22 cellular contexts compared by ENCODE assay signal in genomic region chr10:78301481-78301880, GRCh38.
DNase-seq lines count a peak whose midpoint lies in the region; ATAC-seq and TF ChIP-seq lines count a peak whose summit lies in the region.
"Had no signal": no experiment of that assay in that cellular context is flagged by ENCODE, and none has a peak within 500 bp of the region (broad histone marks: within the 10 kb centered on the region; RNA-seq: fewer than 3 reads in every experiment).

No MANE protein-coding gene starts in this region.

- no peaks in the 10 kb centered on the region; the same call in 1 of the 2 replicates for H4K20me1 ChIP-seq in IMR-90 (ENCODE audit: insufficient read depth, low read length)

- no TSS peak for BruUV-seq in IMR-90 (replicated peaks; lab: Mats Ljungman, UMichigan)

- 0 out of 3 replicates have a peak overlapping the region, but pooled peaks have one; percentile 49 for H2BK15ac ChIP-seq in IMR-90 (ENCODE audit: low read depth, low read length)

- no peaks in the 10 kb centered on the region for H3K9me3 ChIP-seq in CD4-positive, alpha-beta T cell (ENCODE audit: control insufficient read depth, low read length)
- no peaks in the 10 kb centered on the region; the same call in 1 of the 2 replicates for H3K9me3 ChIP-seq in IMR-90 (ENCODE audit: control insufficient read depth, insufficient read depth, low read length)
- no peaks in the 10 kb centered on the region for H3K9me3 ChIP-seq in sigmoid colon
- H3K9me3 ChIP-seq: esophagus squamous epithelium, mucosa of descending colon, right lobe of liver, tibial nerve had no signal

- H2BK20ac ChIP-seq in IMR-90 (ENCODE audit: low read depth, low read length), result peak overlapping the region; percentile 6; the same call in 1 of the 2 replicates

- H3K4me3 Mint-ChIP-seq in CD4-positive, alpha-beta T cell, result peak overlapping the region; percentile 46

- H3K36me3 Mint-ChIP-seq in CD4-positive, alpha-beta T cell (ENCODE audit: low read depth), result no peaks in the 10 kb centered on the region
- H3K36me3 Mint-ChIP-seq: WTC11 had no signal

- no peak overlapping the region for H3K14ac ChIP-seq in IMR-90 (replicated peaks; ENCODE audit: low read depth, low read length)

- H4K5ac ChIP-seq in IMR-90 (ENCODE audit: low read depth, low read length), result no peak overlapping the region

- no peak overlapping the region for H4K91ac ChIP-seq in IMR-90 (ENCODE audit: insufficient read depth, low read depth, low read length)

- no peak for TF ChIP-seq RAD21 in IMR-90 (IDR thresholded peaks at IDR 0.05; ENCODE audit: low read length)

- H3K27me3 Mint-ChIP-seq in CD4-positive, alpha-beta T cell, result no peaks in the 10 kb centered on the region
- H3K27me3 Mint-ChIP-seq: activated CD8-positive, alpha-beta T cell treated with anti-CD3 and anti-CD28 coated beads for 36 hours had no signal

- POLR2A ChIA-PET in CD4-positive, alpha-beta T cell (lab: Charles Lee), result no interaction called here
- POLR2A ChIA-PET in IMR-90 (lab: Charles Lee; ENCODE audit: unreplicated experiment), result no interaction called here

- H3K4ac ChIP-seq in IMR-90 (ENCODE audit: low read depth, low read length), result peak overlapping the region; percentile 1; the same call in 1 of the 2 replicates

- H3K4me3 ChIP-seq in IMR-90 (ENCODE audit: insufficient read depth, low read depth, low read length), result no peak overlapping the region
- H3K4me3 ChIP-seq in sigmoid colon, result no peak overlapping the region
- H3K4me3 ChIP-seq: esophagus squamous epithelium, mucosa of descending colon, right lobe of liver, tibial nerve had no signal

- H3K56ac ChIP-seq in IMR-90 (ENCODE audit: extremely low read depth, insufficient read depth, low read length), result no peak overlapping the region

- peaks cover 10% of the 10 kb centered on the region for H3K9me1 ChIP-seq in IMR-90 (ENCODE audit: insufficient read depth, low read length)

- no peaks in the 10 kb centered on the region for H3K9me3 Mint-ChIP-seq in CD4-positive, alpha-beta T cell

- H4K8ac ChIP-seq in IMR-90 (ENCODE audit: low read depth in 2 of 2, low read length in 2 of 2), result no peak overlapping the region

- no peak overlapping the region for H3K9ac ChIP-seq in IMR-90 (ENCODE audit: low read depth, low read length)

- H2AK5ac ChIP-seq in IMR-90 (ENCODE audit: low read depth, low read length), result peak overlapping the region; percentile 23; the same call in 1 of the 2 replicates

- intact Hi-C loops in CD4-positive, alpha-beta T cell (cut with DNase I, micrococcal nuclease), result loop anchor here in 1 of 2 experiments (5.0 to 10.0 kb wide), 6 partner anchors 269 to 1886 kb away; partner anchors contain the start of genes PPIF, RPS24, TMEM254 and ZCCHC24
- intact Hi-C loops in IMR-90 (cut with micrococcal nuclease), result loop anchor here (5.0 to 10.0 kb wide), 3 partner anchors 89 to 673 kb away; no protein-coding TSS in a partner anchor
- intact Hi-C loops in sigmoid colon (cut with DNase I), result loop anchor here (5.0 to 10.0 kb wide), 3 partner anchors 453 to 896 kb away; no protein-coding TSS in a partner anchor

- no peak overlapping the region for H3K18ac ChIP-seq in IMR-90 (ENCODE audit: low read depth, low read length)

- H2AFZ ChIP-seq in IMR-90 (replicated peaks; ENCODE audit: low read length, poor library complexity), result peak overlapping the region; percentile 30

- no peaks in the 10 kb centered on the region for H3K27me3 ChIP-seq in CD4-positive, alpha-beta T cell (ENCODE audit: control insufficient read depth, insufficient read depth, low read length)
- H3K27me3 ChIP-seq in IMR-90 (ENCODE audit: control insufficient read depth, insufficient read depth, low read length) (0 out of 2 replicates have a peak, but pooled peaks cover 2% of the 10 kb centered on the region), sigmoid colon (no peaks in the 10 kb centered on the region)
- H3K27me3 ChIP-seq: esophagus squamous epithelium, right lobe of liver, tibial nerve had no signal

- no peak overlapping the region for H2BK120ac ChIP-seq in IMR-90 (ENCODE audit: low read depth, low read length)

- no peak for TF ChIP-seq POLR2A in IMR-90 (IDR thresholded peaks at IDR 0.05; ENCODE audit: low read depth, low read length)
- TF ChIP-seq POLR2A in sigmoid colon (IDR thresholded peaks at IDR 0.05), result no peak

- CTCF ChIA-PET in CD4-positive, alpha-beta T cell (lab: Charles Lee), result no interaction called here
- CTCF ChIA-PET in IMR-90 (lab: Yijun Ruan, JAX), result interaction anchor here (0.6 to 1.4 kb wide), 2 partner anchors 90 to 92 kb away, joined by 3 to 4 read pairs; no protein-coding TSS in a partner anchor

- peak in 1 of 10 experiments; percentile 25 for DNase-seq in CD4-positive, alpha-beta T cell
- DNase-seq in IMR-90 (no peak), islet precursor cell (peak; percentile 68), sigmoid colon (peak; percentile 38), epidermal melanocyte (ENCODE audit: insufficient read length, low spot score) (no peak)
- DNase-seq: activated CD8-positive, alpha-beta T cell treated with anti-CD3 and anti-CD28 coated beads for 36 hours; AML-193; effector CD4-positive, alpha-beta T cell; esophagus squamous epithelium; left colon; mucosa of descending colon; NCI-H2107; NCI-H524 treated with DMSO at 0.1 percent for 48 hours; occipital lobe; stimulated activated naive B cell treated with anti-CD40 and anti-IgM and Interleukin-4, amounts not matched to agents 10 μg/mL and 1 μg/mL and 100 μg/mL, for 72 hours; SW 1271 had no signal

- H3K27ac Mint-ChIP-seq in CD4-positive, alpha-beta T cell, result no peak overlapping the region
- H3K27ac Mint-ChIP-seq: activated T-helper 1 cell treated with anti-CD3 and anti-CD28 coated beads, Interleukin-12 subunit alpha, Interleukin-12 subunit beta, Interleukin-2, Interleukin-4 antibody, amounts not matched to agents 30 ng/mL and 10 ng/mL and 1 ng/mL, durations not matched to agents 14 hours and 24 hours and 36 hours; WTC11 had no signal

- dilution Hi-C loops in IMR-90 (cut with HindIII; ENCODE audit: low sequenced_read_pairs, unreplicated experiment), result no loop called here

- no peak overlapping the region for H3K23ac ChIP-seq in IMR-90 (ENCODE audit: low read depth, low read length)

- H2AK9ac ChIP-seq in IMR-90 (replicated peaks; ENCODE audit: low read depth, low read length, poor library complexity), result no peak overlapping the region

- 80% methylated on average over 2 of the region's 10 CpGs; no CpG with 5 or more reads in 1 of the 2 experiments for WGBS in IMR-90 (ENCODE audit: extremely low coverage in 2 of 2, insufficient read length in 1 of 2), 2 experiments
- WGBS in sigmoid colon, 2 donors, result 87% methylated on average over 10 of the region's 10 CpGs

- H2BK5ac ChIP-seq in IMR-90 (ENCODE audit: low read depth, low read length, poor library complexity, severe bottlenecking), result no peak overlapping the region

- H3K27ac ChIP-seq in CD4-positive, alpha-beta T cell (ENCODE audit: low read depth, low read length), result no peak overlapping the region
- no peak overlapping the region for H3K27ac ChIP-seq in IMR-90 (ENCODE audit: insufficient read depth, low read length)
- peak overlapping the region in 3 of 4 donors; percentile 85 to 91 (median 87) for H3K27ac ChIP-seq in sigmoid colon
- H3K27ac ChIP-seq: right lobe of liver had no signal

- H3K4me2 ChIP-seq in IMR-90 (ENCODE audit: low read depth, low read length), result no peak overlapping the region

- no peaks in the 10 kb centered on the region for H3K36me3 ChIP-seq in IMR-90 (ENCODE audit: control insufficient read depth, insufficient read depth, low read length)
- H3K36me3 ChIP-seq in sigmoid colon, result no peaks in the 10 kb centered on the region
- H3K36me3 ChIP-seq: esophagus squamous epithelium, right lobe of liver, tibial nerve had no signal

- H3K79me1 ChIP-seq in IMR-90 (ENCODE audit: low read depth in 1 of 2, low read length in 2 of 2), result no peaks in the 10 kb centered on the region

- H3K4me1 Mint-ChIP-seq in CD4-positive, alpha-beta T cell (ENCODE audit: low read depth), result peaks cover 18% of the 10 kb centered on the region

- no peak for ATAC-seq in CD4-positive, alpha-beta T cell (ENCODE audit: poor library complexity)
- no peak for ATAC-seq in IMR-90 (ENCODE audit: low read depth)
- no peak for ATAC-seq in GM18519 (IDR thresholded peaks at IDR 0.05; ENCODE audit: low FRiP score, unreplicated experiment)
- ATAC-seq in GM21360 (IDR thresholded peaks at IDR 0.05; ENCODE audit: unreplicated experiment), result no peak
- ATAC-seq: activated CD8-positive, alpha-beta T cell treated with anti-CD3 and anti-CD28 coated beads for 36 hours; left colon; mucosa of descending colon; right lobe of liver; stimulated activated naive B cell treated with anti-CD40 and anti-IgM and Interleukin-4, amounts not matched to agents 10 μg/mL and 1 μg/mL and 100 μg/mL, for 72 hours; WTC11 had no signal

- in situ Hi-C loops in IMR-90 (cut with MboI; ENCODE audit: low sequenced_read_pairs), result loop anchor here (10.0 kb wide), 1 partner anchor 257 kb away; no protein-coding TSS in a partner anchor

- H3K4me1 ChIP-seq in IMR-90 (ENCODE audit: control insufficient read depth, insufficient read depth, low read length) (peaks cover 3% of the 10 kb centered on the region; the same call in 1 of the 2 replicates), sigmoid colon (peaks cover 0 to 48% (median 36%) of the 10 kb centered on the region in 4 donors)

- TF ChIP-seq CTCF in CD4-positive, alpha-beta T cell (IDR thresholded peaks at IDR 0.05), result no peak
- no peak for TF ChIP-seq CTCF in IMR-90 (conservative IDR thresholded peaks at IDR 0.05; ENCODE audit: low read depth, low read length)
- TF ChIP-seq CTCF in sigmoid colon (IDR thresholded peaks at IDR 0.05), result no peak

- no peak for TF ChIP-seq EP300 in sigmoid colon (IDR thresholded peaks at IDR 0.05)

TF ChIP-seq in IMR-90, 13 proteins besides CTCF, POLR2A, EP300 and RAD21 (continues in another document):
- TF ChIP-seq FOS (IDR thresholded peaks at IDR 0.05; ENCODE audit: low read depth, low read length) (no peak), MXI1 (IDR thresholded peaks at IDR 0.05; ENCODE audit: borderline replicate concordance, low read depth, low read length) (no peak), CHD1 (IDR thresholded peaks at IDR 0.05; ENCODE audit: low read depth, low read length) (no peak), USF2 (IDR thresholded peaks at IDR 0.05; ENCODE audit: low read depth, low read length) (no peak), MAZ (IDR thresholded peaks at IDR 0.05; ENCODE audit: borderline replicate concordance, low read depth, low read length) (no peak), MAFK (IDR thresholded peaks at IDR 0.05; ENCODE audit: low read depth, low read length) (no peak), CEBPB (IDR thresholded peaks at IDR 0.05; ENCODE audit: low read depth, low read length) (no peak), BHLHE40 (IDR thresholded peaks at IDR 0.05; ENCODE audit: low read depth, low read length) (no peak), SMC3 (IDR thresholded peaks at IDR 0.05; ENCODE audit: low read depth, low read length) (no peak)

Comparison
In these comparisons a context has a peak if more than half of its experiments do, and no peak if none do; other contexts are left out.
1. DNase-seq: peak in islet precursor cell (single experiment) and sigmoid colon (single experiment); none in IMR-90 (single experiment) and epidermal melanocyte (single experiment).
2. H3K27ac ChIP-seq: peak in sigmoid colon (3 of 4); none in CD4-positive, alpha-beta T cell (single experiment) and IMR-90 (single experiment).